In the genomic region with DNA sequence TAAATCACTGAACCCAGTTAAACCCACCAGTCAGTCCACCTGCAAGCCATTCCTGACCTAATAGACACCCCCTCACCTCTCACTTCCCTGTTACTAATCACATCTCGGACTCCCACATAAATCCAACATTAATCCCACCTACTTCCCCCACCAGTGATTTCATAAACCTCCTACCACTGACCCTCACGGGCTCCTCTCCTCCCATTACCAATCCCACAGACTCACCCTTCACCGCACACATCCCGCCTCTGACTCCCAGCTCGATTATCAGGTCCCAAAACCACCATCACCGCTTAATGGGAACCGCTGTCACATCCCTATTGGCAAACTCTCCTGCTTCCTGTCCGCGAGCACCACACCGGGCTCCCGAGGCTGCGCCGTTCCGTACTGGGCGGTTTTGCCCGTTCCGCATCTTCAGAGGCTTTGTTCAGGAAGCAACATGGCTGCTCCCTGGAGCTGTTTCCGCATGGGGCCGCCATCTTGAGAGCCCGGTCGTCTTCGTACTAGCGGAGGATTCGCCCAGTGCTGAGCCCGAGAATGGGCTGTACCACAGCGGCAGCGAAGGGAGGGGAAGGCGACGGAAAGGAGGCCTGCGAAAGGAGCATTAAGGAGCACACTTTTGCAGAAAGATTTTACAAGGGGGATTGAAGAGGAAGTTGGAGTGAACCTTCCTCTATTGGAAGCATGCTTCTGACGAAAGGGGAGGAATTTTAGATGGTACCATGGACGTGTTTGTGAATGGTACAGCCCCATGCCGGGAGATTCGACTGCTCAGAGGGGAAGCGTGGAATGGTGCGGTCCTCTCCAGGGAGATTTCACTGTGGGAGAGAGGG, we compare ENCODE assay signal across 8 cellular contexts. TPM values are rescaled to one million over a fixed set of nuclear protein-coding genes. Genes with fewer than 3 reads are reported as not detected.
DNase-seq lines count a peak whose midpoint lies in the region; ATAC-seq, FAIRE-seq and TF ChIP-seq lines count a peak whose summit lies in the region.

A gene (minus strand): TSS at position 502 of the 833 bp plus-strand sequence. CDS start 1,825 bp downstream, outside the sequence.

- peak; percentile 91 for FAIRE-seq in endometrium (lab: Jason Lieb, UNC)

- no peak for TF ChIP-seq CTCF in GM20000 (IDR thresholded peaks at IDR 0.05; ENCODE audit: extremely low read depth, missing control alignments)

- DNase-seq in GM20000 (ENCODE audit: low spot score) (peak; percentile 27), NCI-H2227 treated with DMSO at 0.1 percent for 48 hours (lab: John Stamatoyannopoulos, UW) (peak; percentile 94), lung microvascular endothelial cell (ENCODE audit: low read depth in 2 of 2) (peak; percentile 94 to 97)
- peak; percentile 54 for DNase-seq in activated CD8-positive, alpha-beta memory T cell treated with anti-CD3 and anti-CD28 coated beads, Interleukin-2, amount 50 U/mL, for 4 hours
- DNase-seq in stimulated activated CD4-positive, alpha-beta T cell treated with anti-CD3 and anti-CD28 coated beads, Interleukin-4, amount 100 ng/mL, for 48 hours (ENCODE audit: low read depth in 2 of 2) = peak; percentile 7 to 19

- no peak for ATAC-seq in HG03442 (IDR thresholded peaks at IDR 0.05; ENCODE audit: unreplicated experiment)
- no peak for ATAC-seq in HG02885 (IDR thresholded peaks at IDR 0.05; ENCODE audit: poor library complexity, unreplicated experiment)

RNA-seq across cellular contexts. Expression of the gene that starts here (rescaled TPM):
- 4.6 and 4.8 TPM in 2 replicates for total RNA-seq in lung microvascular endothelial cell

Comparison
In these comparisons a context has a peak if more than half of its experiments do, and no peak if none do; other contexts are left out.
1. DNase-seq: peak in every context shown above with its lines; median percentile 96 in lung microvascular endothelial cell; 94 in NCI-H2227 treated with DMSO at 0.1 percent for 48 hours; 54 in activated CD8-positive, alpha-beta memory T cell treated with anti-CD3 and anti-CD28 coated beads, Interleukin-2, amount 50 U/mL, for 4 hours; 27 in GM20000; 13 in stimulated activated CD4-positive, alpha-beta T cell treated with anti-CD3 and anti-CD28 coated beads, Interleukin-4, amount 100 ng/mL, for 48 hours.